Comparison of ENCODE assay signal across 21 cellular contexts in the genomic region with DNA sequence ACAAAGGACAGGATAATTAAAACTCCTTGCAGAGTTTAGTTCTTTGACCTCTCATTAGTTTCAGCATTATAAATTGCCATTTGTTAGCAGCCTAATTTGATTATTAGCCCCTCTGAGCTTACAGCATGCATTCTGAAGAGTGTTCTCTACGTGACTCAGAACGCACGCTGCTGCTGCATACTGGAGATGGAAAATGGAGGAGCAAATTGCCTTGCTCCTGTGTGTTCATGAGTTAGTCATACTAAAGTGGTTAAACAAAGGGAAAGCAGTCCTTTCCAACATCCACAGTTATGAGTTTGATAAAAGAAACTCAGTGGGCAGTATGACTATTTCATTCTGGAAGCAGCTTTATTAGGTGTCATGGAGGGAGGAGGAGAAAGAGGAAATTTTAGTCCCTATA.
DNase-seq lines count a peak whose midpoint lies in the region; ATAC-seq and TF ChIP-seq lines count a peak whose summit lies in the region.
"Had no signal": no experiment of that assay in that cellular context is flagged by ENCODE, and none has a peak within 500 bp of the region (broad histone marks: within the 10 kb centered on the region; RNA-seq: fewer than 3 reads in every experiment).

No MANE protein-coding gene starts in this region.

- H3K9me3 Mint-ChIP-seq in osteocyte (ENCODE audit: unreplicated experiment) = peaks cover 33% of the 10 kb centered on the region
- H3K9me3 Mint-ChIP-seq: effector memory CD8-positive, alpha-beta T cell; T-helper 2 cell treated with Interferon-gamma antibody and Interleukin-4, amounts not matched to agents 5 μg/mL and 100 μg/mL, for 36 hours had no signal

- H3K27ac Mint-ChIP-seq in osteocyte (ENCODE audit: unreplicated experiment) = no peak overlapping the region
- H3K27ac Mint-ChIP-seq: effector memory CD8-positive, alpha-beta T cell; naive B cell; T-helper 2 cell treated with Interferon-gamma antibody and Interleukin-4, amounts not matched to agents 5 μg/mL and 100 μg/mL, for 36 hours had no signal

- no peaks in the 10 kb centered on the region for H3K27me3 Mint-ChIP-seq in osteocyte (ENCODE audit: unreplicated experiment)
- H3K27me3 Mint-ChIP-seq: effector memory CD8-positive, alpha-beta T cell; naive B cell had no signal

- ATAC-seq in activated CD4-positive, CD25-positive, alpha-beta regulatory T cell treated with anti-CD3 and anti-CD28 coated beads, Interleukin-2, amount 50 U/mL, for 24 hours = no peak
- ATAC-seq: effector memory CD8-positive, alpha-beta T cell; right cardiac atrium had no signal

- H3K4me1 Mint-ChIP-seq in osteocyte (ENCODE audit: unreplicated experiment) = no peaks in the 10 kb centered on the region
- H3K4me1 Mint-ChIP-seq: naive B cell had no signal

- DNase-seq in AG10803 (ENCODE audit: low read depth) = peak; percentile 5
- DNase-seq in HT1080 (ENCODE audit: low read depth) = peak; percentile 42
- peak; percentile 47 for DNase-seq in amniotic epithelial cell (ENCODE audit: low read depth)
- DNase-seq in kidney tubule cell (ENCODE audit: low spot score) = peak; percentile 22
- DNase-seq in osteocyte (ENCODE audit: extremely low spot score, unreplicated experiment) = no peak
- DNase-seq in NOMO-1 treated with DMSO at 0.1 percent for 48 hours (lab: John Stamatoyannopoulos, UW; ENCODE audit: unreplicated experiment) = no peak
- no peak for DNase-seq in activated CD8-positive, alpha-beta memory T cell treated with anti-CD3 and anti-CD28 coated beads for 24 hours
- DNase-seq: activated CD4-positive, alpha-beta T cell treated with anti-CD3 and anti-CD28 coated beads, Interleukin-2, amount 50 U/mL, for 4 hours; activated effector memory CD4-positive, alpha-beta T cell treated with Interleukin-2 at 50 U/mL for 16 hours; colonic mucosa; effector memory CD8-positive, alpha-beta T cell; GF-D8; naive B cell; NCI-H2081 treated with DMSO at 0.1 percent for 48 hours; Peyer's patch; right cardiac atrium; stimulated activated CD8-positive, alpha-beta memory T cell treated with anti-CD3 and anti-CD28 coated beads, Interleukin-4, amount 100 ng/mL, for 48 hours; upper lobe of left lung had no signal

- no peaks in the 10 kb centered on the region for H3K36me3 Mint-ChIP-seq in osteocyte (ENCODE audit: unreplicated experiment)
- H3K36me3 Mint-ChIP-seq: naive B cell had no signal

- H3K4me3 ChIP-seq in AG10803 (ENCODE audit: low read length) = peak overlapping the region; percentile 5; the same call in 1 of the 2 replicates
- H3K4me3 ChIP-seq: colonic mucosa, esophagus muscularis mucosa, Peyer's patch, upper lobe of left lung had no signal

- H3K4me3 Mint-ChIP-seq in osteocyte (ENCODE audit: unreplicated experiment) = no peak overlapping the region
- H3K4me3 Mint-ChIP-seq: effector memory CD8-positive, alpha-beta T cell; naive B cell; T-helper 2 cell treated with Interferon-gamma antibody and Interleukin-4, amounts not matched to agents 5 μg/mL and 100 μg/mL, for 36 hours had no signal

- TF ChIP-seq CTCF in AG10803 (conservative IDR thresholded peaks at IDR 0.05; ENCODE audit: low read length) (no peak), osteocyte (IDR thresholded peaks at IDR 0.05) (no peak)

Comparison
In these comparisons a context has a peak if more than half of its experiments do, and no peak if none do; other contexts are left out.
1. DNase-seq: peak in AG10803 (single experiment), HT1080 (single experiment), amniotic epithelial cell (single experiment) and kidney tubule cell (single experiment); none in osteocyte (single experiment), NOMO-1 treated with DMSO at 0.1 percent for 48 hours (single experiment) and activated CD8-positive, alpha-beta memory T cell treated with anti-CD3 and anti-CD28 coated beads for 24 hours (single experiment).